ENCODE assay signal across 8 cellular contexts in genomic region chr1:6614953-6615785, GRCh38. TPM values are rescaled to one million over a fixed set of nuclear protein-coding genes. Genes with fewer than 3 reads are reported as not detected.
DNase-seq lines count a peak whose midpoint lies in the region; ATAC-seq, FAIRE-seq and TF ChIP-seq lines count a peak whose summit lies in the region.

No MANE protein-coding gene starts in this region.

- H3K9me3 ChIP-seq in mucosa of rectum (ENCODE audit: control insufficient read depth in 2 of 2, low read length in 2 of 2) = no peaks in the 10 kb centered on the region

- peak; percentile 45 for DNase-seq in AG08396 (ENCODE audit: low spot score)
- no peak for DNase-seq in Jurkat, Clone E6-1 (ENCODE audit: low read depth, low spot score)
- DNase-seq in bronchial epithelial cell (ENCODE audit: low read depth) = no peak
- no peak for DNase-seq in mesenteric fat pad (ENCODE audit: low spot score)
- no peak for DNase-seq in H54 (ENCODE audit: insufficient read length, low spot score)

- TF ChIP-seq CTCF in bronchial epithelial cell (IDR thresholded peaks at IDR 0.05; ENCODE audit: insufficient read depth, low read length, severe bottlenecking) = no peak

- peak overlapping the region; percentile 26 to 47 for H3K9ac ChIP-seq in mucosa of rectum (ENCODE audit: low read depth in 1 of 2, low read length in 2 of 2)

- peak overlapping the region; percentile 61 for H3K4me3 ChIP-seq in Jurkat, Clone E6-1 (ENCODE audit: low read length)
- H3K4me3 ChIP-seq in bronchial epithelial cell (ENCODE audit: low read depth, low read length) = peak overlapping the region; percentile 80
- H3K4me3 ChIP-seq in mucosa of rectum (ENCODE audit: low read length in 2 of 2) = peak overlapping the region; percentile 40 to 57

- no peak for FAIRE-seq in bronchial epithelial cell (lab: Jason Lieb, UNC)
- no peak for FAIRE-seq in H54 (lab: Jason Lieb, UNC)

- H3K27me3 ChIP-seq in bronchial epithelial cell (ENCODE audit: control insufficient read depth, insufficient read depth, low read length) (no peaks in the 10 kb centered on the region), mucosa of rectum (ENCODE audit: control insufficient read depth in 2 of 2, insufficient read depth in 2 of 2, low read length in 2 of 2) (no peaks in the 10 kb centered on the region)

- ATAC-seq in GM21717 (IDR thresholded peaks at IDR 0.05; ENCODE audit: unreplicated experiment) (no peak), esophagus mucosa (no peak)

- no peak for TF ChIP-seq POLR2A in H54 (IDR thresholded peaks at IDR 0.05; ENCODE audit: low read depth, low read length)

- H3K36me3 ChIP-seq in bronchial epithelial cell (ENCODE audit: control insufficient read depth, insufficient read depth, low read length) (peaks cover 7% of the 10 kb centered on the region), mucosa of rectum (ENCODE audit: control insufficient read depth in 2 of 2, insufficient read depth in 2 of 2, low read length in 2 of 2) (peaks cover 6 to 11% of the 10 kb centered on the region in 2 donors)

- H3K27ac ChIP-seq in mucosa of rectum (ENCODE audit: low read depth in 2 of 2, low read length in 2 of 2) = peak overlapping the region in 1 of 2 donors; percentile 38

- H3K4me1 ChIP-seq in mucosa of rectum (ENCODE audit: control insufficient read depth in 2 of 2, insufficient read depth in 2 of 2, low read length in 2 of 2) = peaks cover 0 to 11% of the 10 kb centered on the region in 2 donors

RNA-seq across cellular contexts. Expression of gene PHF13, which starts 1.6 kb away (rescaled TPM):
- polyA plus RNA-seq in Jurkat, Clone E6-1 (2012; ENCODE audit: insufficient read depth, insufficient read length) = 16.1 TPM
- total RNA-seq in bronchial epithelial cell (6.1 and 9.9 TPM in 2 replicates), mesenteric fat pad (13.3 TPM), esophagus mucosa (7.5 TPM)

RNA-seq across cellular contexts. Expression of gene THAP3, which starts 9.5 kb away (rescaled TPM):
- polyA plus RNA-seq in Jurkat, Clone E6-1 (2012; ENCODE audit: insufficient read depth, insufficient read length) = 26.9 TPM
- total RNA-seq in bronchial epithelial cell (24.0 and 26.6 TPM in 2 replicates), mesenteric fat pad (13.3 TPM), esophagus mucosa (6.4 TPM)

RNA-seq across cellular contexts. Expression of gene KLHL21, which starts 12.5 kb away (rescaled TPM):
- 16.4 TPM for polyA plus RNA-seq in Jurkat, Clone E6-1 (2012; ENCODE audit: insufficient read depth, insufficient read length)
- 30.2 and 38.7 TPM in 2 replicates for total RNA-seq in bronchial epithelial cell
- total RNA-seq in mesenteric fat pad = 23.4 TPM
- 26.6 TPM for total RNA-seq in esophagus mucosa

RNA-seq across cellular contexts. Expression of gene ZBTB48, which starts 35.4 kb away (rescaled TPM):
- 28.3 TPM for polyA plus RNA-seq in Jurkat, Clone E6-1 (2012; ENCODE audit: insufficient read depth, insufficient read length)
- total RNA-seq in bronchial epithelial cell (18.7 and 19.7 TPM in 2 replicates), mesenteric fat pad (18.9 TPM), esophagus mucosa (14.5 TPM)
